ENCODE assay signal across 18 cellular contexts in genomic region chr15:38464675-38465074, GRCh38. TPM values are rescaled to one million over a fixed set of nuclear protein-coding genes. Genes with fewer than 3 reads are reported as not detected.
DNase-seq lines count a peak whose midpoint lies in the region; ATAC-seq and TF ChIP-seq lines count a peak whose summit lies in the region.
"Had no signal": no experiment of that assay in that cellular context is flagged by ENCODE, and none has a peak within 500 bp of the region (broad histone marks: within the 10 kb centered on the region; RNA-seq: fewer than 3 reads in every experiment).

No MANE protein-coding gene starts in this region.

- H3K36me3 ChIP-seq in left ventricle myocardium inferior, result no peaks in the 10 kb centered on the region
- H3K36me3 ChIP-seq: BE2C had no signal

- no peak overlapping the region for H3K27ac ChIP-seq in left ventricle myocardium inferior (replicated peaks)
- H3K27ac ChIP-seq: A549, BLaER1 had no signal

- peaks cover 9% of the 10 kb centered on the region for H3K4me1 ChIP-seq in left ventricle myocardium inferior
- H3K4me1 ChIP-seq: A549, BE2C, BLaER1 had no signal

- intact Hi-C loops in Right ventricle myocardium inferior (cut with DNase I) (no loop called here), left ventricle myocardium inferior (cut with micrococcal nuclease) (no loop called here), left colon (cut with DNase I, micrococcal nuclease) (no loop called here)

- no peak overlapping the region for H3K4me3 ChIP-seq in left ventricle myocardium inferior
- H3K4me3 ChIP-seq: A549, BLaER1 had no signal

- DNase-seq in Right ventricle myocardium inferior (ENCODE audit: missing footprints) (peak; percentile 13), left ventricle myocardium inferior (no peak), NCI-H526 treated with DMSO at 0.1 percent for 48 hours (lab: John Stamatoyannopoulos, UW) (peak; percentile 45), left colon (no peak), AG20443 (ENCODE audit: low spot score) (no peak), 8988T (no peak)
- DNase-seq in activated naive CD4-positive, alpha-beta T cell treated with Interleukin-2 at 50 U/mL for 16 hours, result no peak
- DNase-seq: BE2C; C1 segment of cervical spinal cord; CD4-positive, alpha-beta memory T cell; CD4-positive, CD25-positive, alpha-beta regulatory T cell; CD8-positive, alpha-beta memory T cell; COR-L47; DMS 273 treated with DMSO at 0.1 percent for 48 hours; DMS79 treated with DMSO at 0.1 percent for 48 hours; GF-D8 had no signal

- no peaks in the 10 kb centered on the region for H3K9me3 ChIP-seq in left ventricle myocardium inferior (replicated peaks)
- H3K9me3 ChIP-seq: A549, BE2C, BLaER1 had no signal

- TF ChIP-seq CTCF in left ventricle myocardium inferior (IDR thresholded peaks at IDR 0.05; ENCODE audit: borderline replicate concordance), result no peak

- ATAC-seq in Right ventricle myocardium inferior (no peak), left colon (peak; percentile 65)
- ATAC-seq: A549 had no signal

- H3K27me3 ChIP-seq in left ventricle myocardium inferior (ENCODE audit: low read depth), result no peaks in the 10 kb centered on the region
- H3K27me3 ChIP-seq: BE2C, BLaER1 had no signal

RNA-seq across cellular contexts. Expression of gene FAM98B, which starts 10.7 kb away (rescaled TPM):
- total RNA-seq in Right ventricle myocardium inferior, result 20.5 TPM
- total RNA-seq in left ventricle myocardium inferior, result 28.7 TPM
- 10 to 100 TPM; 17.7 to 19.9 TPM for total RNA-seq in left colon

Comparison
In these comparisons a context has a peak if more than half of its experiments do, and no peak if none do; other contexts are left out.
1. DNase-seq: peak in Right ventricle myocardium inferior (single experiment) and NCI-H526 treated with DMSO at 0.1 percent for 48 hours (single experiment); none in left ventricle myocardium inferior (single experiment), left colon (0 of 2), activated naive CD4-positive, alpha-beta T cell treated with Interleukin-2 at 50 U/mL for 16 hours (single experiment), AG20443 (single experiment) and 8988T (single experiment).